Comparison of ENCODE assay signal across 9 cellular contexts in genomic region chr10:13074562-13075451, GRCh38. TPM values are rescaled to one million over a fixed set of nuclear protein-coding genes. Genes with fewer than 3 reads are reported as not detected.
DNase-seq lines count a peak whose midpoint lies in the region; ATAC-seq and TF ChIP-seq lines count a peak whose summit lies in the region.
"Had no signal": no experiment of that assay in that cellular context is flagged by ENCODE, and none has a peak within 500 bp of the region (broad histone marks: within the 10 kb centered on the region; RNA-seq: fewer than 3 reads in every experiment).

No MANE protein-coding gene starts in this region.

- H3K36me3 Mint-ChIP-seq in T-cell: no peaks in the 10 kb centered on the region

- no peaks in the 10 kb centered on the region for H3K27me3 ChIP-seq in iPS DF 6.9 (ENCODE audit: control insufficient read depth, insufficient read depth, low read length)

- no peak overlapping the region for H3K4me3 ChIP-seq in astrocyte of the spinal cord (ENCODE audit: low read depth, low read length)
- no peak overlapping the region for H3K4me3 ChIP-seq in iPS DF 6.9 (ENCODE audit: low read length)

- WGBS in iPS DF 6.9 (ENCODE audit: insufficient coverage, insufficient read length): no CpG with 5 or more reads among the region's 18 CpGs

- peaks cover 4 to 10% (median 8%) of the 10 kb centered on the region in 3 donors for H3K9me3 Mint-ChIP-seq in T-cell

- peaks cover 0 to 3% (median 0%) of the 10 kb centered on the region in 3 donors for H3K4me1 Mint-ChIP-seq in T-cell

- POLR2A ChIA-PET in T-cell (lab: Charles Lee): interaction anchor here in 1 of 2 donors (0.6 kb wide), 1 partner anchor 29 kb away, joined by 4 read pairs; no protein-coding TSS in a partner anchor

- no peaks in the 10 kb centered on the region for H3K4me1 ChIP-seq in iPS DF 6.9 (ENCODE audit: control insufficient read depth, insufficient read depth, low read length)

- peak; percentile 87 for TF ChIP-seq CTCF in astrocyte of the spinal cord (IDR thresholded peaks at IDR 0.05; ENCODE audit: low read depth, low read length)

- H3K9me3 ChIP-seq in iPS DF 6.9 (ENCODE audit: control insufficient read depth, insufficient read depth, low read length): peaks cover 3% of the 10 kb centered on the region

- in situ Hi-C loops in astrocyte of the spinal cord (cut with HindIII; ENCODE audit: low sequenced_read_pairs): no loop called here

- peak in 2 of 4 experiments; percentile 34 to 48 for ATAC-seq in T-cell (replicated peaks in 1 of 4)
- no peak for ATAC-seq in HG02938 (IDR thresholded peaks at IDR 0.05; ENCODE audit: unreplicated experiment)

- H3K27ac ChIP-seq in iPS DF 6.9 (ENCODE audit: low read length): no peak overlapping the region

- H3K27ac Mint-ChIP-seq in T-cell: no peak overlapping the region

- CTCF ChIA-PET in T-cell (lab: Charles Lee): interaction anchor here (0.6 to 0.7 kb wide), 3 partner anchors 17 to 1526 kb away, joined by 3 to 7 read pairs (median 4); no protein-coding TSS in a partner anchor

- H3K36me3 ChIP-seq in iPS DF 6.9 (ENCODE audit: control insufficient read depth, insufficient read depth, low read length): no peaks in the 10 kb centered on the region

- peak; percentile 19 for DNase-seq in DMS153 treated with DMSO at 0.1 percent for 48 hours (lab: John Stamatoyannopoulos, UW; ENCODE audit: unreplicated experiment)
- no peak for DNase-seq in DMS153 (lab: John Stamatoyannopoulos, UW)
- DNase-seq in NCI-H1048 (lab: John Stamatoyannopoulos, UW): peak; percentile 21
- peak in 25 of 34 experiments; percentile 2 to 46 (median 17) for DNase-seq in T-cell
- peak; percentile 74 for DNase-seq in astrocyte of the spinal cord (ENCODE audit: low read depth, low spot score)
- DNase-seq in iPS DF 6.9 (ENCODE audit: low read depth, low spot score): peak; percentile 63
- DNase-seq in smooth muscle cell of the brain vasculature (ENCODE audit: low read depth, low spot score): peak; percentile 31

- H3K27me3 Mint-ChIP-seq in T-cell: peaks cover 22 to 28% of the 10 kb centered on the region in 2 donors

- H3K4me3 Mint-ChIP-seq in T-cell: no peak overlapping the region
- H3K4me3 Mint-ChIP-seq: dendritic cell treated with granulocyte-macrophage colony-stimulating factor and Interleukin-4, amounts not matched to agents 40 ng/mL and 50 ng/mL, for 4 days had no signal

RNA-seq across cellular contexts. Expression of gene OPTN, which starts 25.2 kb away (rescaled TPM):
- total RNA-seq in T-cell: 100 to 1,000 TPM in 2 of 5 donors, 10 to 100 TPM in 3; 87.7 to 115 (median 94.9) TPM
